In genomic region chr9:84697042-84697441, GRCh38 we compare ENCODE assay signal across 15 cellular contexts.
"Had no signal": no experiment of that assay in that cellular context is flagged by ENCODE, and none has a peak within 500 bp of the region (broad histone marks: within the 10 kb centered on the region; RNA-seq: fewer than 3 reads in every experiment).

No MANE protein-coding gene starts in this region.

- H3K4me3 ChIP-seq: MG63, SK-N-MC had no signal

- H3K9me3 Mint-ChIP-seq: activated CD4-positive, alpha-beta memory T cell treated with anti-CD3 and anti-CD28 coated beads, Interleukin-2, amount 10 ng/mL, durations not matched to agents 7 days and 5 days; activated naive CD4-positive, alpha-beta T cell treated with anti-CD3 and anti-CD28 coated beads for 36 hours; activated T-helper 17 cell treated with anti-CD3 and anti-CD28 coated beads, Interleukin-2, amount 50 U/mL, for 72 hours; T-cell had no signal

- H3K36me3 Mint-ChIP-seq: activated naive CD8-positive, alpha-beta T cell; T-cell had no signal

- DNase-seq: activated gamma-delta T cell, activated T-cell treated with anti-CD3 and anti-CD28 coated beads for 4 hours, MV-4-11, NCI-H1417 treated with DMSO at 0.1 percent for 48 hours, NCI-H2107, NCI-H2171 treated with DMSO at 0.1 percent for 48 hours had no signal

- ATAC-seq: activated CD4-positive, alpha-beta T cell treated with anti-CD3 and anti-CD28 coated beads for 36 hours; T-cell had no signal

- H3K27ac ChIP-seq: SK-N-MC, VCaP had no signal

- H3K4me3 Mint-ChIP-seq: activated CD4-positive, alpha-beta memory T cell treated with anti-CD3 and anti-CD28 coated beads, Interleukin-2, amount 10 ng/mL, durations not matched to agents 7 days and 5 days; activated CD4-positive, alpha-beta T cell treated with anti-CD3 and anti-CD28 coated beads for 36 hours; activated naive CD4-positive, alpha-beta T cell treated with anti-CD3 and anti-CD28 coated beads for 36 hours; activated naive CD8-positive, alpha-beta T cell; activated T-helper 17 cell treated with anti-CD3 and anti-CD28 coated beads, Interleukin-2, amount 50 U/mL, for 72 hours; T-cell had no signal

- H3K27ac Mint-ChIP-seq: activated CD4-positive, alpha-beta memory T cell treated with anti-CD3 and anti-CD28 coated beads, Interleukin-2, amount 10 ng/mL, durations not matched to agents 7 days and 5 days; activated CD4-positive, alpha-beta T cell treated with anti-CD3 and anti-CD28 coated beads for 36 hours; activated naive CD4-positive, alpha-beta T cell treated with anti-CD3 and anti-CD28 coated beads for 36 hours; activated naive CD8-positive, alpha-beta T cell; activated T-helper 17 cell treated with anti-CD3 and anti-CD28 coated beads, Interleukin-2, amount 50 U/mL, for 72 hours; T-cell had no signal

- H3K27me3 Mint-ChIP-seq: activated T-helper 17 cell treated with anti-CD3 and anti-CD28 coated beads, Interleukin-2, amount 50 U/mL, for 72 hours had no signal

- H3K27me3 ChIP-seq: MG63 had no signal

- H3K9me3 ChIP-seq: MG63 had no signal

- H3K4me1 Mint-ChIP-seq: T-cell had no signal

- H3K36me3 ChIP-seq: MG63 had no signal
